ENCODE assay signal across 8 cellular contexts in the genomic region with DNA sequence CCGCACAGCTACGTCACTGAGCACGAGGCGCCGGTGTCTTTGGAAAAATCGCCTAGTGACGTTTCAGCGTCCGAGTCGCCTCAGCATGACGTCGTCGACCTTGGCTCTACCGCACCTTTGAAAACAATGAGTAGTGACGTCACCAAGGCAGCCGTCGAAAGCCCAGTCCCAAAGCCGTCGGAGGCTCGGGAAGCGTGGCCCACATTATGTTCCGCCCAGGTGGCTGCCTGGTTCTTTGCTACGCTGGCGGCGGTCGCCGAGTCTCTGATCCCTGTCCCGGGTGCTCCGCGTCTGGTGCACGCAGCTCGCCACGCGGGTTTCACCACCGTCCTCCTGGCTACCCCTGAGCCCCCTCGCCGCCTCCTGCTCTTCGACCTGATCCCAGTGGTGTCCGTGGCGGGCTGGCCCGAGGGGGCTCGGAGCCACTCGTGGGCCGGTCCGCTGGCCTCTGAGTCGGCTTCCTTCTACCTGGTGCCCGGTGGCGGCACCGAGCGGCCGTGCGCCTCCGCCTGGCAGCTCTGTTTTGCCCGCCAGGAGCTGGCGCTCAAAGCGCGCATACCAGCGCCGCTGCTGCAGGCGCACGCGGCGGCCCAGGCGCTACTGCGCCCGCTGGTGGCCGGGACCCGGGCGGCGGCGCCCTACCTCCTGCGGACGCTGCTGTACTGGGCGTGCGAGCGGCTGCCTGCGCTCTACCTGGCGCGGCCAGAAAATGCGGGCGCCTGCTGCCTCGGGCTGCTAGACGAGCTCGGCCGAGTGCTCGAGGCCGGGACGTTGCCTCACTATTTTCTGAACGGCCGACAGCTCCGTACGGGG. TPM values are rescaled to one million over a fixed set of nuclear protein-coding genes. Genes with fewer than 3 reads are reported as not detected.
DNase-seq lines count a peak whose midpoint lies in the region; ATAC-seq, FAIRE-seq and TF ChIP-seq lines count a peak whose summit lies in the region.

No MANE protein-coding gene starts in this region.

- peak; percentile 17 for DNase-seq in DMS 273 treated with DMSO at 0.1 percent for 48 hours (lab: John Stamatoyannopoulos, UW)
- peak; percentile 86 for DNase-seq in HT-29 (ENCODE audit: low spot score)
- DNase-seq in RCC 7860 (ENCODE audit: low spot score) = peak; percentile 34
- peak; percentile 74 for DNase-seq in activated T-helper 1 cell treated with Interleukin-2 at 50 U/mL for 16 hours (ENCODE audit: low read depth)
- peak; percentile 68 for DNase-seq in fibroblast of mammary gland (ENCODE audit: low read depth)
- peak; percentile 77 for DNase-seq in naive B cell
- peak; percentile 70 for DNase-seq in stimulated activated CD8-positive, alpha-beta memory T cell treated with anti-CD3 and anti-CD28 coated beads, Interleukin-7, amount 100 ng/mL, for 48 hours (ENCODE audit: extremely low read depth in 1 of 2, low read depth in 1 of 2)

- peak overlapping the region; percentile 79 to 98 (median 96) for H3K27ac Mint-ChIP-seq in naive B cell

- H3K4me3 ChIP-seq in fibroblast of mammary gland (ENCODE audit: control insufficient read depth, low read depth, low read length) = peak overlapping the region; percentile 12

- peak overlapping the region; percentile 87 to 99 (median 95) for H3K4me3 Mint-ChIP-seq in naive B cell

- peaks cover 20 to 38% (median 37%) of the 10 kb centered on the region in 3 donors for H3K27me3 Mint-ChIP-seq in naive B cell

- peaks cover 0 to 23% of the 10 kb centered on the region in 2 donors for H3K36me3 Mint-ChIP-seq in naive B cell

- no peak for FAIRE-seq in RCC 7860 (lab: Jason Lieb, UNC)

- no peak for TF ChIP-seq CTCF in fibroblast of mammary gland (conservative IDR thresholded peaks at IDR 0.05; ENCODE audit: control insufficient read depth, insufficient read depth, low read depth, low read length)

- ATAC-seq in naive B cell (ENCODE audit: low read depth in 2 of 2) (peak; percentile 54 to 62), HG03095 (IDR thresholded peaks at IDR 0.05; ENCODE audit: unreplicated experiment) (no peak)

- peaks cover 31 to 55% (median 52%) of the 10 kb centered on the region in 3 donors for H3K4me1 Mint-ChIP-seq in naive B cell

- H3K9me3 Mint-ChIP-seq in naive B cell = no peaks in the 10 kb centered on the region

RNA-seq across cellular contexts. Expression of gene TMEM102, which starts 1.5 kb away (rescaled TPM):
- total RNA-seq in HT-29 (2014; rRNA removed; shearing (Covaris generic)) = 11.7 and 19.4 TPM in 2 replicates
- polyA plus RNA-seq in naive B cell (ENCODE audit: low read depth in 6 of 6) = 10 to 100 TPM in 5 of 6 donors, 1 to 10 TPM in 1; 9.6 to 19.8 (median 13.5) TPM

RNA-seq across cellular contexts. Expression of gene FGF11, which starts 2.5 kb away (rescaled TPM):
- 0.46 and 0.52 TPM in 2 replicates for total RNA-seq in HT-29 (2014; rRNA removed; shearing (Covaris generic))
- polyA plus RNA-seq in naive B cell (ENCODE audit: low read depth in 6 of 6) = under 1 TPM in 1 of 6 donors, not detected in 5; 0.16 TPM

RNA-seq across cellular contexts. Expression of gene CHRNB1, which starts 8.1 kb away (rescaled TPM):
- total RNA-seq in HT-29 (2014; rRNA removed; shearing (Covaris generic)) = 0.83 and 1.6 TPM in 2 replicates
- polyA plus RNA-seq in naive B cell (ENCODE audit: low read depth in 6 of 6) = 10 to 100 TPM; 12.6 to 21.6 (median 15.6) TPM

RNA-seq across cellular contexts. Expression of gene SPEM3, which starts 8.1 kb away (rescaled TPM):
- not detected in 2 replicates for total RNA-seq in HT-29 (2014; rRNA removed; shearing (Covaris generic))
- polyA plus RNA-seq in naive B cell (ENCODE audit: low read depth in 6 of 6) = not detected

RNA-seq across cellular contexts. Expression of gene SPEM2, which starts 11.3 kb away (rescaled TPM):
- not detected in 2 replicates for total RNA-seq in HT-29 (2014; rRNA removed; shearing (Covaris generic))
- not detected for polyA plus RNA-seq in naive B cell (ENCODE audit: low read depth in 6 of 6)

Comparison
In these comparisons a context has a peak if more than half of its experiments do, and no peak if none do; other contexts are left out.
1. DNase-seq: peak in every context shown above with its lines; median percentile 86 in HT-29; 77 in naive B cell; 74 in activated T-helper 1 cell treated with Interleukin-2 at 50 U/mL for 16 hours; 70 in stimulated activated CD8-positive, alpha-beta memory T cell treated with anti-CD3 and anti-CD28 coated beads, Interleukin-7, amount 100 ng/mL, for 48 hours; 68 in fibroblast of mammary gland; 34 in RCC 7860; 17 in DMS 273 treated with DMSO at 0.1 percent for 48 hours.